Comparison of ENCODE assay signal across 8 cellular contexts in the genomic region with DNA sequence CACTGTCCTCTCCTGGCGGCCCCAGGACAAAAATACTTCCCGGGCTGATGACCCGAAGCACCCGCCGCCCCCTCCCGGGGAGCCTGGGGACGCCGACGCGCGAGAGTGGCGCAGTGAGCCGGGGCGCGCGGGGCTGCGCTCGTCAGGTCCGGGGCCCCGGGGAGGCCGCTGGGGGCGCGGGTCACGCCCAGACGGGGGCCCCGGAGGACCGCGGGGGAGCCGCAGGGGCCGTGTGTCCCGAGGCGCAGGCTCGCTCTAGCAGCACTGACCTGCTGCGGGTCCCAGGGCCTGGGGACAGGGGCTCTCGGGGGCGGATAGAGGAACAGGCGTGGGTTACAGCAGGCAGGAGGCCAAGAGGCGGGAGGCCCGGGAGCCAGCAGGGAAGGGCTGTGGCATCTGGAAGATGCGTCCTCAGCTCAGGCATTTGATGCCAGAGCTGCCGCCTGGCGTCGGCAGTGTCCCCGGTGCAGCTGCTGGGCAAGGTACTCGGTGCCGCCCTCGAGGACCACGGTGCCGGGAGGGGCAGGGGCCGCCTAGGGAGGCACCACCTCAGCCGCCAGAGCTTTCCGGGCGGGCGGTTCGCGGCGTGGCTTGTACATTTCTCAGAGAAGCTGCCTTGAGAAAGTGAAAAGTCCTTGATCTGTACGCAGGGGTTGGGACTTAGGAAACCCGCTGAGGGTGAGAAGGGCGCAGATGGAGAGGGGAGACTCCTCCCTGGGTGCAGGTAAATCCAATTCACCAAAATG. TPM values are rescaled to one million over a fixed set of nuclear protein-coding genes. Genes with fewer than 3 reads are reported as not detected.
DNase-seq lines count a peak whose midpoint lies in the region; ATAC-seq and TF ChIP-seq lines count a peak whose summit lies in the region.

No MANE protein-coding gene starts in this region.

- intact Hi-C loops in Panc1 (cut with micrococcal nuclease; ENCODE audit: unreplicated experiment) = no loop called here

- H3K27ac ChIP-seq in 22Rv1 (no peak overlapping the region), Panc1 (ENCODE audit: low read length) (no peak overlapping the region), caudate nucleus (ENCODE audit: low read depth, low read length) (peak overlapping the region; percentile 58)

- no peaks in the 10 kb centered on the region for H3K27me3 ChIP-seq in Panc1 (ENCODE audit: control insufficient read depth, insufficient read depth, low read length)

- no peaks in the 10 kb centered on the region for H3K9me3 ChIP-seq in Panc1 (ENCODE audit: control insufficient read depth, insufficient read depth, low read depth, low read length)

- H3K4me1 ChIP-seq in Panc1 (ENCODE audit: control insufficient read depth, insufficient read depth, low read length) = peaks cover 4% of the 10 kb centered on the region; the same call in 1 of the 2 replicates

- ATAC-seq in Panc1 = peak; percentile 52
- ATAC-seq in left lobe of liver = peak; percentile 51
- ATAC-seq in stimulated activated memory B cell treated with anti-CD40 and anti-IgM and Interleukin-4, amounts not matched to agents 10 μg/mL and 1 μg/mL and 100 μg/mL, for 72 hours = peak; percentile 76
- no peak for ATAC-seq in HG03460 (IDR thresholded peaks at IDR 0.05; ENCODE audit: unreplicated experiment)

- H3K36me3 ChIP-seq in Panc1 (ENCODE audit: control insufficient read depth, insufficient read depth, low read length) = no peaks in the 10 kb centered on the region

- no peaks in the 10 kb centered on the region for H3K9me3 Mint-ChIP-seq in stimulated activated memory B cell treated with anti-CD40 and anti-IgM and Interleukin-4, amounts not matched to agents 10 μg/mL and 1 μg/mL and 100 μg/mL, for 72 hours

- H3K4me3 Mint-ChIP-seq in stimulated activated memory B cell treated with anti-CD40 and anti-IgM and Interleukin-4, amounts not matched to agents 10 μg/mL and 1 μg/mL and 100 μg/mL, for 72 hours = peak overlapping the region; percentile 75

- H3K27ac Mint-ChIP-seq in stimulated activated memory B cell treated with anti-CD40 and anti-IgM and Interleukin-4, amounts not matched to agents 10 μg/mL and 1 μg/mL and 100 μg/mL, for 72 hours = peak overlapping the region; percentile 25

- in situ Hi-C loops in Panc1 (cut with HindIII; ENCODE audit: low pct_unique_long_range_greater_than_20kb, low sequenced_read_pairs) = no loop called here

- H3K4me1 Mint-ChIP-seq in stimulated activated memory B cell treated with anti-CD40 and anti-IgM and Interleukin-4, amounts not matched to agents 10 μg/mL and 1 μg/mL and 100 μg/mL, for 72 hours = peaks cover 39% of the 10 kb centered on the region

- peak; percentile 63 for TF ChIP-seq CTCF in 22Rv1 (IDR thresholded peaks at IDR 0.05)
- TF ChIP-seq CTCF in GM12872 (IDR thresholded peaks at IDR 0.05; ENCODE audit: insufficient read depth, low read depth, low read length) = 0 out of 3 replicates have a peak, but pooled peaks have one; percentile 9
- TF ChIP-seq CTCF in Panc1 (IDR thresholded peaks at IDR 0.05) = no peak

- peaks cover 68% of the 10 kb centered on the region for H3K27me3 Mint-ChIP-seq in stimulated activated memory B cell treated with anti-CD40 and anti-IgM and Interleukin-4, amounts not matched to agents 10 μg/mL and 1 μg/mL and 100 μg/mL, for 72 hours

- peak overlapping the region; percentile 19 to 23; a peak in 1 of 4 replicates for H3K4me3 ChIP-seq in Panc1 (ENCODE audit: low read depth in 2 of 2, low read length in 2 of 2)

- DNase-seq in Panc1 (ENCODE audit: low read depth, low spot score) (no peak), caudate nucleus (lab: John Stamatoyannopoulos, UW) (peak in 35 of 61 donors; percentile 8 to 75 (median 40)), left lobe of liver (ENCODE audit: low spot score) (peak; percentile 68)
- no peak for DNase-seq in NK-92 treated with Interleukin-12 subunit alpha and Interleukin-12 subunit beta, amount 100 ng/mL, for 24 hours (lab: John Stamatoyannopoulos, UW)

- no peaks in the 10 kb centered on the region for H3K36me3 Mint-ChIP-seq in stimulated activated memory B cell treated with anti-CD40 and anti-IgM and Interleukin-4, amounts not matched to agents 10 μg/mL and 1 μg/mL and 100 μg/mL, for 72 hours

- no TSS peak for BruUV-seq in Panc1 (replicated peaks; lab: Mats Ljungman, UMichigan)

- CTCF ChIA-PET in Panc1 (lab: Charles Lee) = no interaction called here

- POLR2A ChIA-PET in Panc1 (lab: Charles Lee) = no interaction called here

RNA-seq across cellular contexts. Expression of gene WNT5B, which starts 1.2 kb away (rescaled TPM):
- total RNA-seq in Panc1 (2021; ENCODE audit: unreplicated experiment) (36.9 TPM), left lobe of liver (4.2 TPM)
- polyA plus RNA-seq in Panc1 (2012; ENCODE audit: insufficient read length) = 34.8 TPM

RNA-seq across cellular contexts. Expression of gene FBXL14, which starts 35.9 kb away (rescaled TPM):
- total RNA-seq in Panc1 (2021; ENCODE audit: unreplicated experiment) (15.1 TPM), left lobe of liver (7.3 TPM)
- polyA plus RNA-seq in Panc1 (2012; ENCODE audit: insufficient read length) = 17.2 TPM

Comparison
In these comparisons a context has a peak if more than half of its experiments do, and no peak if none do; other contexts are left out.
1. DNase-seq: peak in caudate nucleus (35 of 61) and left lobe of liver (single experiment); none in Panc1 (single experiment) and NK-92 treated with Interleukin-12 subunit alpha and Interleukin-12 subunit beta, amount 100 ng/mL, for 24 hours (single experiment).